Comparison of ENCODE assay signal across 12 cellular contexts in genomic region chr3:195885036-195885871, GRCh38. TPM values are rescaled to one million over a fixed set of nuclear protein-coding genes. Genes with fewer than 3 reads are reported as not detected.
DNase-seq lines count a peak whose midpoint lies in the region; ATAC-seq and TF ChIP-seq lines count a peak whose summit lies in the region.
"Had no signal": no experiment of that assay in that cellular context is flagged by ENCODE, and none has a peak within 500 bp of the region (broad histone marks: within the 10 kb centered on the region; RNA-seq: fewer than 3 reads in every experiment).

No MANE protein-coding gene starts in this region.

- TF ChIP-seq CTCF in heart right ventricle (IDR thresholded peaks at IDR 0.05): no peak
- no peak for TF ChIP-seq CTCF in parathyroid adenoma (IDR thresholded peaks at IDR 0.05)

- no peaks in the 10 kb centered on the region for H3K79me2 ChIP-seq in parathyroid adenoma

- H3K9me3 ChIP-seq in T-helper 17 cell (ENCODE audit: control insufficient read depth, low read length, poor library complexity, severe bottlenecking): no peaks in the 10 kb centered on the region
- no peaks in the 10 kb centered on the region for H3K9me3 ChIP-seq in heart right ventricle
- no peaks in the 10 kb centered on the region for H3K9me3 ChIP-seq in parathyroid adenoma (ENCODE audit: control insufficient read depth, low read length)

- WGBS in heart right ventricle, 2 donors: 39 to 48% methylated on average over 24 of the region's 24 CpGs

- H3K36me3 Mint-ChIP-seq in T-helper 17 cell (ENCODE audit: low read depth): no peaks in the 10 kb centered on the region
- H3K36me3 Mint-ChIP-seq: activated naive CD8-positive, alpha-beta T cell treated with anti-CD3 and anti-CD28 coated beads for 36 hours had no signal

- H2AFZ ChIP-seq in parathyroid adenoma: no peak overlapping the region

- H3K4me2 ChIP-seq in parathyroid adenoma (ENCODE audit: low read length): no peak overlapping the region

- H3K4me1 Mint-ChIP-seq in T-helper 17 cell: peaks cover 9% of the 10 kb centered on the region
- H3K4me1 Mint-ChIP-seq: activated naive CD8-positive, alpha-beta T cell treated with anti-CD3 and anti-CD28 coated beads for 36 hours had no signal

- intact Hi-C loops in heart right ventricle (cut with DNase I): no loop called here

- H3K4me1 ChIP-seq in heart right ventricle (peaks cover 17 to 56% (median 43%) of the 10 kb centered on the region in 9 donors), parathyroid adenoma (no peaks in the 10 kb centered on the region)

- peak overlapping the region; percentile 17 to 90 (median 80) for H3K27ac ChIP-seq in heart right ventricle
- H3K27ac ChIP-seq in parathyroid adenoma: peak overlapping the region; percentile 67

- no peaks in the 10 kb centered on the region for H3K27me3 Mint-ChIP-seq in T-helper 17 cell
- H3K27me3 Mint-ChIP-seq: activated naive CD8-positive, alpha-beta T cell treated with anti-CD3 and anti-CD28 coated beads for 36 hours had no signal

- no peaks in the 10 kb centered on the region for H3K27me3 ChIP-seq in heart right ventricle
- no peaks in the 10 kb centered on the region for H3K27me3 ChIP-seq in parathyroid adenoma (ENCODE audit: control insufficient read depth, insufficient read depth, low read length)

- no peak overlapping the region for H3K9ac ChIP-seq in parathyroid adenoma

- peak overlapping the region in 1 of 10 donors; percentile 18 for H3K4me3 ChIP-seq in heart right ventricle
- no peak overlapping the region for H3K4me3 ChIP-seq in parathyroid adenoma (ENCODE audit: low read depth, low read length)

- H3K4me3 Mint-ChIP-seq in T-helper 17 cell: no peak overlapping the region
- H3K4me3 Mint-ChIP-seq: activated naive CD8-positive, alpha-beta T cell treated with anti-CD3 and anti-CD28 coated beads for 36 hours had no signal

- DNase-seq in COR-L47 (lab: John Stamatoyannopoulos, UW): peak; percentile 36
- DNase-seq in T-helper 17 cell: no peak
- peak; percentile 52 to 55 for DNase-seq in heart right ventricle
- DNase-seq in putamen (ENCODE audit: low spot score): no peak
- DNase-seq in activated gamma-delta T cell treated with Interleukin-2 at 50 U/mL for 16 hours: no peak
- DNase-seq: activated naive CD8-positive, alpha-beta T cell treated with anti-CD3 and anti-CD28 coated beads for 36 hours; effector memory CD4-positive, alpha-beta T cell; hypothalamus; NCI-H345 had no signal

- ATAC-seq in T-helper 17 cell: peak; percentile 45
- ATAC-seq in heart right ventricle: peak; percentile 49 to 85 (median 77)
- ATAC-seq in GM18511 (IDR thresholded peaks at IDR 0.05; ENCODE audit: unreplicated experiment): no peak
- ATAC-seq in HG03108 (IDR thresholded peaks at IDR 0.05; ENCODE audit: unreplicated experiment): no peak

- H3K36me3 ChIP-seq in heart right ventricle (peaks cover 0 to 41% (median 6%) of the 10 kb centered on the region in 9 donors), parathyroid adenoma (ENCODE audit: control insufficient read depth, insufficient read depth, low read length) (no peaks in the 10 kb centered on the region)

- no peak overlapping the region for H3K27ac Mint-ChIP-seq in T-helper 17 cell
- H3K27ac Mint-ChIP-seq: activated naive CD8-positive, alpha-beta T cell treated with anti-CD3 and anti-CD28 coated beads for 36 hours had no signal

RNA-seq across cellular contexts. Expression of gene TNK2, which starts 23.1 kb away (rescaled TPM):
- total RNA-seq in T-helper 17 cell: 100 to 1,000 TPM; 123 to 125 TPM
- total RNA-seq in heart right ventricle: 10 to 100 TPM; 17.6 to 47.3 (median 32.2) TPM
- 10 to 100 TPM; 31.3 to 48.3 TPM for polyA plus RNA-seq in heart right ventricle

Comparison
In these comparisons a context has a peak if more than half of its experiments do, and no peak if none do; other contexts are left out.
1. DNase-seq: peak in COR-L47 (single experiment) and heart right ventricle (2 of 2); none in T-helper 17 cell (0 of 3), putamen (single experiment) and activated gamma-delta T cell treated with Interleukin-2 at 50 U/mL for 16 hours (single experiment).
2. ATAC-seq: peak in T-helper 17 cell (single experiment) and heart right ventricle (8 of 8); none in GM18511 (single experiment) and HG03108 (single experiment).